Comparison of ENCODE assay signal across 9 cellular contexts in genomic region chr15:100869151-100869999, GRCh38. TPM values are rescaled to one million over a fixed set of nuclear protein-coding genes. Genes with fewer than 3 reads are reported as not detected.
DNase-seq lines count a peak whose midpoint lies in the region; ATAC-seq and TF ChIP-seq lines count a peak whose summit lies in the region.
"Had no signal": no experiment of that assay in that cellular context is flagged by ENCODE, and none has a peak within 500 bp of the region (broad histone marks: within the 10 kb centered on the region; RNA-seq: fewer than 3 reads in every experiment).

No MANE protein-coding gene starts in this region.

- peaks cover 6% of the 10 kb centered on the region for H3K4me1 Mint-ChIP-seq in Calu3 (ENCODE audit: low read depth, unreplicated experiment)
- peaks cover 0 to 5% of the 10 kb centered on the region in 2 experiments; a peak in 2 of 4 replicates for H3K4me1 Mint-ChIP-seq in H9
- H3K4me1 Mint-ChIP-seq in WTC11 = no peaks in the 10 kb centered on the region
- peaks cover 2% of the 10 kb centered on the region for H3K4me1 Mint-ChIP-seq in mesothelial cell of epicardium

- H2AK5ac ChIP-seq in H9 (ENCODE audit: insufficient read length, low read length) = no peak overlapping the region

- H3K27me3 ChIP-seq in H9 (ENCODE audit: insufficient read depth, low read length) = no peaks in the 10 kb centered on the region; the same call in 1 of the 2 replicates

- no peak overlapping the region for H3K4me2 ChIP-seq in H9 (ENCODE audit: insufficient read depth, insufficient read length, low read length)

- no peak overlapping the region for H3K27ac Mint-ChIP-seq in Calu3 (ENCODE audit: unreplicated experiment)
- H3K27ac Mint-ChIP-seq in H9 = no peak overlapping the region
- H3K27ac Mint-ChIP-seq in WTC11 = no peak overlapping the region
- no peak overlapping the region for H3K27ac Mint-ChIP-seq in mesothelial cell of epicardium
- H3K27ac Mint-ChIP-seq: T-helper 1 cell treated with Interleukin-12 subunit alpha and Interleukin-12 subunit beta and Interleukin-4 antibody, amounts not matched to agents 30 μg/mL and 1 μg/mL, for 36 hours had no signal

- intact Hi-C loops in Calu3 (cut with micrococcal nuclease; ENCODE audit: unreplicated experiment) = no loop called here

- no peaks in the 10 kb centered on the region for H3K23me2 ChIP-seq in H9 (ENCODE audit: insufficient read length, low read depth, low read length, poor library complexity, severe bottlenecking)

- no peak overlapping the region for H4K8ac ChIP-seq in H9 (replicated peaks; ENCODE audit: insufficient read length, low read depth, low read length)

- H3K9me3 Mint-ChIP-seq in Calu3 (ENCODE audit: low read depth, unreplicated experiment) = no peaks in the 10 kb centered on the region
- no peaks in the 10 kb centered on the region for H3K9me3 Mint-ChIP-seq in H9
- H3K9me3 Mint-ChIP-seq in WTC11 = peaks cover 5% of the 10 kb centered on the region; the same call in 1 of the 2 replicates
- H3K9me3 Mint-ChIP-seq in mesothelial cell of epicardium = peaks cover 10% of the 10 kb centered on the region

- H2BK5ac ChIP-seq in H9 (ENCODE audit: insufficient read length, low read length) = no peak overlapping the region

- H3K79me1 ChIP-seq in H9 (ENCODE audit: insufficient read depth, low read depth, low read length, poor library complexity, severe bottlenecking) = no peaks in the 10 kb centered on the region

- H3K4ac ChIP-seq in H9 (ENCODE audit: low read depth, low read length) = no peak overlapping the region

- no peaks in the 10 kb centered on the region for H4K20me1 ChIP-seq in H9 (ENCODE audit: control insufficient read depth, insufficient read depth, insufficient read length)

- H3K27ac ChIP-seq in H9 (ENCODE audit: insufficient read length, low read depth, low read length) = no peak overlapping the region

- POLR2A ChIA-PET in WTC11 (lab: Charles Lee) = no interaction called here

- H3K4me1 ChIP-seq in H9 (ENCODE audit: insufficient read depth, low read length) = no peaks in the 10 kb centered on the region

- H3K4me3 Mint-ChIP-seq in Calu3 (ENCODE audit: low read depth, unreplicated experiment) = no peak overlapping the region
- no peak overlapping the region for H3K4me3 Mint-ChIP-seq in H9
- no peak overlapping the region for H3K4me3 Mint-ChIP-seq in WTC11
- no peak overlapping the region for H3K4me3 Mint-ChIP-seq in mesothelial cell of epicardium
- H3K4me3 Mint-ChIP-seq: T-helper 1 cell treated with Interleukin-12 subunit alpha and Interleukin-12 subunit beta and Interleukin-4 antibody, amounts not matched to agents 30 μg/mL and 1 μg/mL, for 36 hours had no signal

- no peak overlapping the region for H4K91ac ChIP-seq in H9 (ENCODE audit: insufficient read length, low read depth, low read length)

- H3K36me3 Mint-ChIP-seq in Calu3 (ENCODE audit: insufficient read depth, unreplicated experiment) = no peaks in the 10 kb centered on the region
- no peaks in the 10 kb centered on the region for H3K36me3 Mint-ChIP-seq in H9 (ENCODE audit: insufficient read depth in 1 of 3, low read depth in 3 of 3)
- no peaks in the 10 kb centered on the region for H3K36me3 Mint-ChIP-seq in WTC11
- H3K36me3 Mint-ChIP-seq in mesothelial cell of epicardium = no peaks in the 10 kb centered on the region

- H3K23ac ChIP-seq in H9 (ENCODE audit: insufficient read length, low read depth, low read length) = no peak overlapping the region

- H2BK120ac ChIP-seq in H9 (ENCODE audit: low read depth, low read length, poor library complexity, severe bottlenecking) = no peak overlapping the region

- TF ChIP-seq CTCF in Calu3 (IDR thresholded peaks at IDR 0.05; ENCODE audit: unreplicated experiment) = peak; percentile 37
- TF ChIP-seq CTCF in H9 (conservative IDR thresholded peaks at IDR 0.05) = peak; percentile 94
- peak; percentile 81 for TF ChIP-seq CTCF in WTC11 (IDR thresholded peaks at IDR 0.05)
- TF ChIP-seq CTCF in mesothelial cell of epicardium (IDR thresholded peaks at IDR 0.05; ENCODE audit: unreplicated experiment) = peak; percentile 57

- ATAC-seq in WTC11 (peak; percentile 74), HG02759 (IDR thresholded peaks at IDR 0.05; ENCODE audit: unreplicated experiment) (no peak)

- no peak overlapping the region for H3K14ac ChIP-seq in H9 (ENCODE audit: insufficient read depth, low read length)

- H3K9ac ChIP-seq in H9 (ENCODE audit: extremely low read depth, insufficient read length, low read length) = no peak overlapping the region

- H3K9me3 ChIP-seq in H9 (ENCODE audit: control insufficient read depth, low read depth, low read length) = no peaks in the 10 kb centered on the region

- H3K79me2 ChIP-seq in H9 (ENCODE audit: insufficient read depth, low read length) = no peaks in the 10 kb centered on the region

- CTCF ChIA-PET in Calu3 (lab: Charles Lee) = no interaction called here
- CTCF ChIA-PET in WTC11 (lab: Charles Lee) = interaction anchor here (0.9 to 3.8 kb wide), 9 partner anchors 8 to 236 kb away, joined by 3 to 23 read pairs (median 3); no protein-coding TSS in a partner anchor

- no peak overlapping the region for H2AFZ ChIP-seq in H9 (ENCODE audit: low read length)

- no peak overlapping the region for H2BK12ac ChIP-seq in H9 (ENCODE audit: insufficient read length, low read depth, low read length)

- DNase-seq in Calu3 (no peak), H9 (peak; percentile 62), WTC11 (ENCODE audit: low spot score) (peak; percentile 83), mesothelial cell of epicardium (ENCODE audit: low spot score in 2 of 2, unreplicated experiment in 2 of 2) (no peak), cortex of kidney (lab: John Stamatoyannopoulos, UW) (no peak), occipital lobe (lab: John Stamatoyannopoulos, UW) (no peak)
- DNase-seq: NCI-H1694 had no signal

- no peak overlapping the region for H3K56ac ChIP-seq in H9 (ENCODE audit: insufficient read length, low read depth, low read length)

- no CpG with 5 or more reads among the region's 13 CpGs for WGBS in H9 (ENCODE audit: extremely low coverage, insufficient read length, low lambda C conversion rate)

- no peak overlapping the region for H4K5ac ChIP-seq in H9 (ENCODE audit: insufficient read length, low read depth, low read length)

- no peak overlapping the region for H3K18ac ChIP-seq in H9 (ENCODE audit: insufficient read length, low read depth, low read length)

- BruUV-seq in Calu3 (replicated peaks; lab: Mats Ljungman, UMichigan) = no TSS peak

- H3K27me3 Mint-ChIP-seq in Calu3 (ENCODE audit: unreplicated experiment) (no peaks in the 10 kb centered on the region), H9 (ENCODE audit: low read depth) (peaks cover 30% of the 10 kb centered on the region), WTC11 (ENCODE audit: low read depth) (peaks cover 5% of the 10 kb centered on the region), mesothelial cell of epicardium (ENCODE audit: low read depth) (peaks cover 16% of the 10 kb centered on the region)

- H3T11ph ChIP-seq in H9 (ENCODE audit: low read length) = no peak overlapping the region

- no peak overlapping the region for H2BK20ac ChIP-seq in H9 (ENCODE audit: low read depth, low read length, poor library complexity, severe bottlenecking)

- H2BK15ac ChIP-seq in H9 (ENCODE audit: low read depth, low read length) = no peak overlapping the region

TF ChIP-seq in WTC11, 78 proteins besides CTCF, POLR2A, EP300 and RAD21 (continues in another document):
- TF ChIP-seq ATF3 (CRISPR knock-in tag; conservative IDR thresholded peaks at IDR 0.05) = no peak
- no peak for TF ChIP-seq MAX (CRISPR knock-in tag; IDR thresholded peaks at IDR 0.05)
- TF ChIP-seq TEAD4 (CRISPR knock-in tag; IDR thresholded peaks at IDR 0.05) = no peak
- no peak for TF ChIP-seq ERG (CRISPR knock-in tag; IDR thresholded peaks at IDR 0.05)
- no peak for TF ChIP-seq GRHL2 (CRISPR knock-in tag; IDR thresholded peaks at IDR 0.05; ENCODE audit: insufficient replicate concordance, severe bottlenecking)
- no peak for TF ChIP-seq HMGA2 (CRISPR knock-in tag; IDR thresholded peaks at IDR 0.05)
- TF ChIP-seq ZNF232 (CRISPR knock-in tag; IDR thresholded peaks at IDR 0.05) = no peak
- TF ChIP-seq JUN (CRISPR knock-in tag; IDR thresholded peaks at IDR 0.05) = no peak
- TF ChIP-seq PREB (CRISPR knock-in tag; IDR thresholded peaks at IDR 0.05; ENCODE audit: borderline replicate concordance) = no peak
- no peak for TF ChIP-seq ETV6 (CRISPR knock-in tag; IDR thresholded peaks at IDR 0.05)
- no peak for TF ChIP-seq MYBL2 (CRISPR knock-in tag; IDR thresholded peaks at IDR 0.05)
- no peak for TF ChIP-seq ZNF121 (CRISPR knock-in tag; IDR thresholded peaks at IDR 0.05)

RNA-seq across cellular contexts. Expression of gene ALDH1A3, which starts 10.3 kb away (rescaled TPM):
- 666 and 983 TPM in 2 replicates for total RNA-seq in Calu3 (2022)
- total RNA-seq in H9 (2021) = 9.2 and 10.0 TPM in 2 replicates
- 9.9 to 14.0 TPM (median 10.7 TPM) in 3 replicates for total RNA-seq in WTC11 (2021)
- not detected in 3 replicates for total RNA-seq in mesothelial cell of epicardium
- total RNA-seq in occipital lobe = 1.9 TPM

RNA-seq across cellular contexts. Expression of gene LRRK1, which starts 49.8 kb away (rescaled TPM):
- 20.1 and 21.3 TPM in 2 replicates for total RNA-seq in Calu3 (2022)
- total RNA-seq in H9 (2021) = 3.2 and 4.0 TPM in 2 replicates
- 5.9 to 7.6 TPM (median 6.3 TPM) in 3 replicates for total RNA-seq in WTC11 (2021)
- 1.4 to 2.3 TPM (median 2.0 TPM) in 3 replicates for total RNA-seq in mesothelial cell of epicardium
- total RNA-seq in occipital lobe = 1.4 TPM

Comparison
In these comparisons a context has a peak if more than half of its experiments do, and no peak if none do; other contexts are left out.
1. DNase-seq: peak in H9 (single experiment) and WTC11 (single experiment); none in Calu3 (single experiment), mesothelial cell of epicardium (0 of 2), cortex of kidney (single experiment) and occipital lobe (single experiment).
2. CTCF ChIP-seq: peak in every context shown above with its lines; median percentile 94 in H9; 81 in WTC11; 57 in mesothelial cell of epicardium; 37 in Calu3.
3. RNA of gene ALDH1A3, which starts 10.3 kb away (total RNA-seq): 666 to 983 TPM in Calu3; 9.9 to 14.0 TPM in WTC11, 9.2 to 10.0 TPM in H9, 1.9 TPM in occipital lobe (single experiment) and not detected in mesothelial cell of epicardium; every median in the first group is over 10 times any median in the second.